8 cellular contexts compared by ENCODE assay signal in the genomic region with DNA sequence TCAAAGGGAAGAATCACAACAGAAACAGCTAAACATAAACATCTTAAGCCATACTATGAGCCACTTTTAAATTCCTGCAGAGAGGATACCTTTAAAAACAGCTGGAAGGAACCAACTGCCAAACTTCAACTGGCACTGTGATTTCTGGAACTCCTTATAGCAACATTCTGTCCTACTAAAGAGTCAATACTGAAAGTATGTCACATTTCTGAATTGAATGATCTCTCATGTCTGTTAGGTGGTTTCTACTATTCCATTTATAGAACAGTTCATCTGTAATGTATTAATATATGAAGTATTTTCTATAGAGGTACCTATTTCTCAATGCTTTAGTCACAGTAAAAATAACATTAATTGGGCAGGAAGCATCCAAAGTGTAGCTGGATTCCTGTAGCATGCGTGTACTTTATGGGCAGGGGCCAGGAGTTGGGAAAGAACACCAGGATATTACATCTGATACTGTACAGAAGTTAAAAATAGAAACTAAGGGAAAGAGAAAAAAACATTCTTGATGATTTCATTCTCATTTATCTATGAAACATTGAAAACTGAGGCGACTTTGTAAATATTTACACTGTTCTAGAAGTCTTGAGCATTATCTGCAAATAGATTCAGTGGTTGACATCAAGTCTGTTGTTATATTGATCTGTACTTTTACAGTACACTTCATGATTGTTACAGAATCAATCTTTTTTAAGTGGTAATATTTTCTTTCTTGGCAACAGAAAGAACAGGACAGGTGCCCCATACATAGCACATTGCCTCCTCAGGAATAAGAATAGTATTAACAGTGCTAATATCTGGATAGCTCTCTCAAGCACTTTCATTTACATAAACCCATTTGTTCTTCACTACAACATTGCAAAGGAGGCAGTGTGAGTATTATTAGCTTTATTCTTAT. TPM values are rescaled to one million over a fixed set of nuclear protein-coding genes. Genes with fewer than 3 reads are reported as not detected.
A peak's percentile ranks its signal among the peaks of the same experiment; 100 is the strongest.
DNase-seq lines count a peak whose midpoint lies in the region; ATAC-seq and TF ChIP-seq lines count a peak whose summit lies in the region.

No MANE protein-coding gene starts in this region.

- no peak overlapping the region for H3K4me3 Mint-ChIP-seq in effector memory CD8-positive, alpha-beta T cell

- H3K4me1 ChIP-seq in KMS-11 (ENCODE audit: low read depth, poor library complexity, severe bottlenecking): peaks cover 41% of the 10 kb centered on the region
- H3K4me1 ChIP-seq in esophagus muscularis mucosa: peaks cover 12 to 18% (median 17%) of the 10 kb centered on the region in 4 donors
- peaks cover 12 to 19% of the 10 kb centered on the region in 2 donors for H3K4me1 ChIP-seq in gastrocnemius medialis

- no peaks in the 10 kb centered on the region for H3K9me3 ChIP-seq in esophagus muscularis mucosa
- H3K9me3 ChIP-seq in gastrocnemius medialis: no peaks in the 10 kb centered on the region

- peak overlapping the region; percentile 38; the same call in 1 of the 2 replicates for H3K27ac ChIP-seq in KMS-11
- H3K27ac ChIP-seq in esophagus muscularis mucosa (replicated peaks in 1 of 4): peak overlapping the region; percentile 59 to 75 (median 68)
- H3K27ac ChIP-seq in gastrocnemius medialis: peak overlapping the region; percentile 48 to 64 (median 59)

- H3K4me2 ChIP-seq in KMS-11: peak overlapping the region; percentile 71

- no peak for TF ChIP-seq EP300 in esophagus muscularis mucosa (IDR thresholded peaks at IDR 0.05)

- H3K36me3 ChIP-seq in KMS-11 (ENCODE audit: insufficient read depth) (no peaks in the 10 kb centered on the region), esophagus muscularis mucosa (no peaks in the 10 kb centered on the region), gastrocnemius medialis (no peaks in the 10 kb centered on the region)

- H3K9me3 Mint-ChIP-seq in effector memory CD8-positive, alpha-beta T cell: no peaks in the 10 kb centered on the region

- ATAC-seq in GM21825 (IDR thresholded peaks at IDR 0.05; ENCODE audit: unreplicated experiment): peak; percentile 71
- peak; percentile 98 to 99 for ATAC-seq in gastrocnemius medialis
- ATAC-seq in effector memory CD8-positive, alpha-beta T cell (replicated peaks): no peak

- TF ChIP-seq CTCF in KMS-11 (conservative IDR thresholded peaks at IDR 0.05; ENCODE audit: low read depth, low read length) (no peak), esophagus muscularis mucosa (IDR thresholded peaks at IDR 0.05) (no peak), gastrocnemius medialis (IDR thresholded peaks at IDR 0.05 in 4 of 5, conservative IDR thresholded peaks at IDR 0.05 in 1 of 5) (no peak)

- H3K27me3 ChIP-seq in KMS-11 (ENCODE audit: insufficient read depth, low read depth) (no peaks in the 10 kb centered on the region), esophagus muscularis mucosa (no peaks in the 10 kb centered on the region), gastrocnemius medialis (no peaks in the 10 kb centered on the region)

- H4K20me1 ChIP-seq in KMS-11 (ENCODE audit: insufficient read depth): no peaks in the 10 kb centered on the region

- peak overlapping the region; percentile 62 for H3K4me3 ChIP-seq in KMS-11 (IDR thresholded peaks at IDR 0.05; ENCODE audit: insufficient read depth, low read depth, low read length)
- H3K4me3 ChIP-seq in esophagus muscularis mucosa: no peak overlapping the region
- peak overlapping the region in 1 of 4 donors; percentile 3 for H3K4me3 ChIP-seq in gastrocnemius medialis

- no peaks in the 10 kb centered on the region for H3K4me1 Mint-ChIP-seq in effector memory CD8-positive, alpha-beta T cell (ENCODE audit: low read depth in 2 of 2)

- peak overlapping the region; percentile 3; the same call in 1 of the 2 replicates for H3K9ac ChIP-seq in KMS-11

- no peaks in the 10 kb centered on the region for H3K79me2 ChIP-seq in KMS-11 (ENCODE audit: insufficient read depth, low read depth)

- 13% methylated on average over 2 of the region's 2 CpGs for WGBS in esophagus muscularis mucosa

- H3K27ac Mint-ChIP-seq in effector memory CD8-positive, alpha-beta T cell: no peak overlapping the region

- H3K36me3 Mint-ChIP-seq in effector memory CD8-positive, alpha-beta T cell (ENCODE audit: insufficient read depth): no peaks in the 10 kb centered on the region

- in situ Hi-C loops in gastrocnemius medialis (cut with MboI; ENCODE audit: low sequenced_read_pairs in 4 of 4): no loop called here

- peak; percentile 97 for DNase-seq in EL
- DNase-seq in esophagus muscularis mucosa (ENCODE audit: extremely low spot score): no peak
- DNase-seq in gastrocnemius medialis: peak; percentile 58 to 79
- DNase-seq in COLO668 (lab: John Stamatoyannopoulos, UW; ENCODE audit: unreplicated experiment): no peak
- DNase-seq in HuH-7.5 (ENCODE audit: low spot score): no peak
- DNase-seq in effector memory CD8-positive, alpha-beta T cell: no peak

- TF ChIP-seq POLR2A in esophagus muscularis mucosa (IDR thresholded peaks at IDR 0.05; ENCODE audit: low read depth) (no peak), gastrocnemius medialis (IDR thresholded peaks at IDR 0.05) (no peak)

- intact Hi-C loops in esophagus muscularis mucosa (cut with DNase I) (no loop called here), gastrocnemius medialis (cut with DNase I; ENCODE audit: low total_unique reads) (no loop called here)

- H3K27me3 Mint-ChIP-seq in effector memory CD8-positive, alpha-beta T cell: no peaks in the 10 kb centered on the region

- H2AFZ ChIP-seq in KMS-11 (ENCODE audit: low read depth): peak overlapping the region; percentile 38

RNA-seq across cellular contexts. Expression of a gene that starts 6.1 kb away (rescaled TPM):
- total RNA-seq in esophagus muscularis mucosa (10 to 100 TPM; 10.4 to 14.1 (median 12.4) TPM), gastrocnemius medialis (10 to 100 TPM in 2 of 4 donors, 1 to 10 TPM in 2; 4.9 to 12.4 (median 9.8) TPM)

Comparison
In these comparisons a context has a peak if more than half of its experiments do, and no peak if none do; other contexts are left out.
1. DNase-seq: peak in EL (single experiment) and gastrocnemius medialis (2 of 2); none in esophagus muscularis mucosa (single experiment), COLO668 (single experiment), HuH-7.5 (single experiment) and effector memory CD8-positive, alpha-beta T cell (0 of 3).
2. Peak in every context shown above with its lines, with median percentiles within 50 percentile points of each other: H3K27ac ChIP-seq.